32 cellular contexts compared by ENCODE assay signal in genomic region chr10:25056726-25057125, GRCh38. TPM values are rescaled to one million over a fixed set of nuclear protein-coding genes. Genes with fewer than 3 reads are reported as not detected.
"Had no signal": no experiment of that assay in that cellular context is flagged by ENCODE, and none has a peak within 500 bp of the region (broad histone marks: within the 10 kb centered on the region; RNA-seq: fewer than 3 reads in every experiment).

No MANE protein-coding gene starts in this region.

- H3K4me1 ChIP-seq: neural progenitor cell, parathyroid adenoma, psoas muscle, spleen, testis, upper lobe of right lung, uterus had no signal

- H3K36me3 ChIP-seq: neural progenitor cell, ovary, spleen, suprapubic skin, tibial artery, transverse colon, upper lobe of right lung, uterus had no signal

- H3K9ac ChIP-seq: neural progenitor cell, parathyroid adenoma had no signal

- ATAC-seq: natural killer cell; psoas muscle; right cardiac atrium; sciatic nerve; stimulated activated memory B cell treated with anti-CD40 and anti-IgM and Interleukin-4, amounts not matched to agents 10 μg/mL and 1 μg/mL and 100 μg/mL, for 72 hours; stimulated activated naive CD8-positive, alpha-beta T cell treated with anti-CD3 and anti-CD28 coated beads, Interleukin-15, amount 100 ng/mL, for 72 hours; stimulated activated naive CD8-positive, alpha-beta T cell treated with anti-CD3 and anti-CD28 coated beads, Interleukin-15, Interleukin-2, amounts not matched to agents 100 U/mL and 50 U/mL, for 24 hours; upper lobe of right lung had no signal

- H3K27me3 ChIP-seq: neural progenitor cell, ovary, spleen, suprapubic skin, testis, tibial artery, transverse colon, upper lobe of right lung, uterus had no signal

- DNase-seq: natural killer cell; occipital lobe; ovary; posterior cingulate gyrus; psoas muscle; right cardiac atrium; spleen; stimulated activated CD4-positive, alpha-beta T cell treated with anti-CD3 and anti-CD28 coated beads, Interleukin-12 subunit alpha, Interleukin-12 subunit beta, amount 100 ng/mL, for 4 hours; stimulated activated CD4-positive, alpha-beta T cell treated with anti-CD3 and anti-CD28 coated beads, Interleukin-1b, Interleukin-23, amount 100 ng/mL, for 48 hours; stimulated activated CD4-positive, alpha-beta T cell treated with anti-CD3 and anti-CD28 coated beads, Interleukin-4, amount 100 ng/mL, for 1 hour; stimulated activated CD4-positive, alpha-beta T cell treated with anti-CD3 and anti-CD28 coated beads, Interleukin-4, amount 100 ng/mL, for 4 hours; stimulated activated CD8-positive, alpha-beta memory T cell treated with anti-CD3 and anti-CD28 coated beads, Interleukin-4, amount 100 ng/mL, for 48 hours; stimulated activated naive CD4-positive, alpha-beta T cell; stimulated activated naive CD8-positive, alpha-beta T cell treated with anti-CD3 and anti-CD28 coated beads, Interleukin-15, amount 100 ng/mL, for 72 hours; stimulated activated naive CD8-positive, alpha-beta T cell treated with anti-CD3 and anti-CD28 coated beads, Interleukin-15, Interleukin-2, amounts not matched to agents 100 U/mL and 50 U/mL, for 24 hours; substantia nigra; testis; tibial artery; transverse colon; upper lobe of right lung; uterus had no signal

- H3K4me1 Mint-ChIP-seq: natural killer cell; nephron; stimulated activated memory B cell treated with anti-CD40 and anti-IgM and Interleukin-4, amounts not matched to agents 10 μg/mL and 1 μg/mL and 100 μg/mL, for 72 hours; stimulated activated naive CD8-positive, alpha-beta T cell treated with anti-CD3 and anti-CD28 coated beads, Interleukin-15, amount 100 ng/mL, for 72 hours had no signal

- H3K4me3 ChIP-seq: neural progenitor cell, ovary, psoas muscle, skin epidermis, smooth muscle cell, spleen, suprapubic skin, testis, tibial artery, transverse colon, upper lobe of right lung, uterus had no signal

- H3K36me3 Mint-ChIP-seq: natural killer cell; neural progenitor cell; stimulated activated memory B cell treated with anti-CD40 and anti-IgM and Interleukin-4, amounts not matched to agents 10 μg/mL and 1 μg/mL and 100 μg/mL, for 72 hours; type B pancreatic cell had no signal

- H3K4me2 ChIP-seq: neural progenitor cell, smooth muscle cell had no signal

- H3K27ac ChIP-seq: neural progenitor cell, ovary, parathyroid adenoma, psoas muscle, skin epidermis, spleen, suprapubic skin, testis, tibial artery, transverse colon, upper lobe of right lung, uterus had no signal

- H3K4me3 Mint-ChIP-seq: natural killer cell; nephron; neural progenitor cell; stimulated activated memory B cell treated with anti-CD40 and anti-IgM and Interleukin-4, amounts not matched to agents 10 μg/mL and 1 μg/mL and 100 μg/mL, for 72 hours; stimulated activated naive CD8-positive, alpha-beta T cell treated with anti-CD3 and anti-CD28 coated beads, Interleukin-15, amount 100 ng/mL, for 72 hours; type B pancreatic cell had no signal

- H3K79me2 ChIP-seq: parathyroid adenoma had no signal

- H3K27me3 Mint-ChIP-seq: progenitor cell of endocrine pancreas; stimulated activated naive CD8-positive, alpha-beta T cell treated with anti-CD3 and anti-CD28 coated beads, Interleukin-15, amount 100 ng/mL, for 72 hours; type B pancreatic cell had no signal

- H3K9me3 ChIP-seq: ovary, psoas muscle, spleen, suprapubic skin, testis, tibial artery, transverse colon, upper lobe of right lung, uterus had no signal

- H3K9me3 Mint-ChIP-seq: natural killer cell; nephron; neural progenitor cell; stimulated activated memory B cell treated with anti-CD40 and anti-IgM and Interleukin-4, amounts not matched to agents 10 μg/mL and 1 μg/mL and 100 μg/mL, for 72 hours; stimulated activated naive CD8-positive, alpha-beta T cell treated with anti-CD3 and anti-CD28 coated beads, Interleukin-15, amount 100 ng/mL, for 72 hours; type B pancreatic cell had no signal

- H3K27ac Mint-ChIP-seq: natural killer cell; nephron; neural progenitor cell; progenitor cell of endocrine pancreas; stimulated activated memory B cell treated with anti-CD40 and anti-IgM and Interleukin-4, amounts not matched to agents 10 μg/mL and 1 μg/mL and 100 μg/mL, for 72 hours; stimulated activated naive CD8-positive, alpha-beta T cell treated with anti-CD3 and anti-CD28 coated beads, Interleukin-15, amount 100 ng/mL, for 72 hours; type B pancreatic cell had no signal

- H2AFZ ChIP-seq: neural progenitor cell, parathyroid adenoma had no signal

RNA-seq across cellular contexts. Expression of gene ENKUR, which starts 40.8 kb away (rescaled TPM):
- total RNA-seq: osteoblast, psoas muscle, right cardiac atrium, suprapubic skin had no signal
- polyA plus RNA-seq: right cardiac atrium, smooth muscle cell had no signal
